Comparison of ENCODE assay signal across 22 cellular contexts in genomic region chr7:42471573-42472174, GRCh38.
DNase-seq lines count a peak whose midpoint lies in the region; ATAC-seq and TF ChIP-seq lines count a peak whose summit lies in the region.
"Had no signal": no experiment of that assay in that cellular context is flagged by ENCODE, and none has a peak within 500 bp of the region (broad histone marks: within the 10 kb centered on the region; RNA-seq: fewer than 3 reads in every experiment).

No MANE protein-coding gene starts in this region.

- WGBS in esophagus squamous epithelium, 2 donors, result 62 to 73% methylated on average over 3 of the region's 3 CpGs

- no peak overlapping the region for H3K27ac ChIP-seq in esophagus squamous epithelium
- H3K27ac ChIP-seq: breast epithelium, C4-2B, gastrocnemius medialis, stomach had no signal

- no peak for TF ChIP-seq POLR2A in esophagus squamous epithelium (IDR thresholded peaks at IDR 0.05)

- H3K4me3 ChIP-seq in esophagus squamous epithelium, result no peak overlapping the region
- H3K4me3 ChIP-seq: breast epithelium, gastrocnemius medialis, stomach had no signal

- peaks cover 12% of the 10 kb centered on the region for H3K4me1 Mint-ChIP-seq in activated naive CD8-positive, alpha-beta T cell treated with anti-CD3 and anti-CD28 coated beads for 36 hours
- H3K4me1 Mint-ChIP-seq: nephron had no signal

- no peaks in the 10 kb centered on the region for H3K9me3 ChIP-seq in esophagus squamous epithelium
- H3K9me3 ChIP-seq: breast epithelium, gastrocnemius medialis, stomach had no signal

- H3K27me3 ChIP-seq in esophagus squamous epithelium, result no peaks in the 10 kb centered on the region
- H3K27me3 ChIP-seq: breast epithelium, gastrocnemius medialis, stomach had no signal

- no peak overlapping the region for H3K27ac Mint-ChIP-seq in activated naive CD8-positive, alpha-beta T cell treated with anti-CD3 and anti-CD28 coated beads for 36 hours
- H3K27ac Mint-ChIP-seq: dendritic cell treated with granulocyte-macrophage colony-stimulating factor and Interleukin-4, amounts not matched to agents 40 ng/mL and 50 ng/mL, for 4 days; nephron; type B pancreatic cell had no signal

- H3K4me1 ChIP-seq in esophagus squamous epithelium, result no peaks in the 10 kb centered on the region
- H3K4me1 ChIP-seq: breast epithelium, gastrocnemius medialis, stomach had no signal

- no peaks in the 10 kb centered on the region for H3K36me3 ChIP-seq in esophagus squamous epithelium
- H3K36me3 ChIP-seq: breast epithelium, gastrocnemius medialis, stomach had no signal

- no peak overlapping the region for H3K4me3 Mint-ChIP-seq in activated naive CD8-positive, alpha-beta T cell treated with anti-CD3 and anti-CD28 coated beads for 36 hours
- H3K4me3 Mint-ChIP-seq: dendritic cell treated with granulocyte-macrophage colony-stimulating factor and Interleukin-4, amounts not matched to agents 40 ng/mL and 50 ng/mL, for 4 days; nephron; type B pancreatic cell had no signal

- H3K36me3 Mint-ChIP-seq in activated naive CD8-positive, alpha-beta T cell treated with anti-CD3 and anti-CD28 coated beads for 36 hours, result no peaks in the 10 kb centered on the region
- H3K36me3 Mint-ChIP-seq: type B pancreatic cell had no signal

- peak; percentile 43 to 46 for ATAC-seq in activated CD4-positive, CD25-positive, alpha-beta regulatory T cell treated with anti-CD3 and anti-CD28 coated beads, Interleukin-2, amount 50 U/mL, for 24 hours
- ATAC-seq in HG02588 (IDR thresholded peaks at IDR 0.05; ENCODE audit: unreplicated experiment), result peak; percentile 70
- ATAC-seq: gastrocnemius medialis had no signal

- intact Hi-C loops in esophagus squamous epithelium (cut with DNase I), result no loop called here

- no peaks in the 10 kb centered on the region for H3K27me3 Mint-ChIP-seq in activated naive CD8-positive, alpha-beta T cell treated with anti-CD3 and anti-CD28 coated beads for 36 hours
- H3K27me3 Mint-ChIP-seq: dendritic cell treated with granulocyte-macrophage colony-stimulating factor and Interleukin-4, amounts not matched to agents 40 ng/mL and 50 ng/mL, for 4 days; type B pancreatic cell had no signal

- peaks cover 9% of the 10 kb centered on the region for H3K9me3 Mint-ChIP-seq in activated naive CD8-positive, alpha-beta T cell treated with anti-CD3 and anti-CD28 coated beads for 36 hours

- TF ChIP-seq CTCF in esophagus squamous epithelium (IDR thresholded peaks at IDR 0.05), result no peak

- no peak for DNase-seq in activated CD4-positive, CD25-positive, alpha-beta regulatory T cell (lab: John Stamatoyannopoulos, UW)
- DNase-seq in activated naive CD8-positive, alpha-beta T cell treated with anti-CD3 and anti-CD28 coated beads for 36 hours, result peak; percentile 8
- DNase-seq in renal cortical epithelial cell (ENCODE audit: low read depth), result peak; percentile 16
- DNase-seq in HK-2 (ENCODE audit: unreplicated experiment), result no peak
- DNase-seq in esophagus squamous epithelium (lab: John Stamatoyannopoulos, UW), result no peak
- no peak for DNase-seq in NCI-H510A treated with DMSO at 0.1 percent for 48 hours (lab: John Stamatoyannopoulos, UW)
- DNase-seq: activated CD4-positive, alpha-beta T cell treated with anti-CD3 and anti-CD28 coated beads, Interleukin-2, amount 50 U/mL, for 48 hours; activated T-cell treated with anti-CD3 and anti-CD28 coated beads, Interleukin-2, amount 50 U/mL, for 1 hour; gastrocnemius medialis; NCI-H1417 treated with DMSO at 0.1 percent for 48 hours; NCI-H748 treated with DMSO at 0.1 percent for 48 hours; posterior cingulate gyrus; SIG-M5; stomach; T-helper 1 cell had no signal

Comparison
In these comparisons a context has a peak if more than half of its experiments do, and no peak if none do; other contexts are left out.
1. DNase-seq: peak in activated naive CD8-positive, alpha-beta T cell treated with anti-CD3 and anti-CD28 coated beads for 36 hours (single experiment) and renal cortical epithelial cell (single experiment); none in activated CD4-positive, CD25-positive, alpha-beta regulatory T cell (0 of 4), HK-2 (single experiment), esophagus squamous epithelium (single experiment) and NCI-H510A treated with DMSO at 0.1 percent for 48 hours (single experiment).